In the genomic region with DNA sequence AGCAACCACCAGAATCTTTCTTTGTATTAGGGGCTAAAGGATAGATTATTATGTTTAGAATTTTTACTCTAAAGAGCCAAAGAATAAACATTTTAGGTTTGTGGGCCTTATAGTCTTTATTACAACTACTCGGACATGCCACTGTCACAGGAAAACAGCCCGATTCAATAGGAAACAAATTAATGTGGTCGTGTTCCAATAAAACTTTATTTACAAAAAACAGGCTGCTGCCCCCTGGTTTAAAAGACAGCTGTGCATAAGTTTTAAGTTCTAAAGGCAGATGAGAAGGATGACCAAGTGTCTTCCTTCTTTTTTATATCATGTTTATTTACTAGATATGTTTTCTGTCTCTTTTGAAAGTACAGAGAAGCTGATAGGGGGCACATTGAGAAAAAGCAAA, we compare ENCODE assay signal across 37 cellular contexts.
"Had no signal": no experiment of that assay in that cellular context is flagged by ENCODE, and none has a peak within 500 bp of the region (broad histone marks: within the 10 kb centered on the region; RNA-seq: fewer than 3 reads in every experiment).

No MANE protein-coding gene starts in this region.

- H3K36me3 ChIP-seq: ascending aorta, cardiac muscle cell had no signal

- H3K9me3 Mint-ChIP-seq: activated CD4-positive, alpha-beta memory T cell treated with anti-CD3 and anti-CD28 coated beads for 36 hours; activated CD4-positive, alpha-beta T cell treated with anti-CD3 and anti-CD28 coated beads, Interleukin-2, amount 10 ng/mL, durations not matched to agents 24 days and 14 days; activated T-cell treated with anti-CD3 and anti-CD28 coated beads, Interleukin-2, amount 50 U/mL, for 4 hours; activated T-cell treated with anti-CD3 and anti-CD28 coated beads, Interleukin-2, amount 50 U/mL, for 72 hours; activated T-helper 1 cell treated with anti-CD3 and anti-CD28 coated beads, Interleukin-12 subunit alpha, Interleukin-12 subunit beta, Interleukin-2, Interleukin-4 antibody, amounts not matched to agents 30 ng/mL and 10 ng/mL and 1 ng/mL, durations not matched to agents 14 hours and 24 hours and 36 hours; T-helper 2 cell treated with Interferon-gamma antibody and Interleukin-4, amounts not matched to agents 5 μg/mL and 100 μg/mL, for 36 hours had no signal

- H3K36me3 Mint-ChIP-seq: activated CD4-positive, alpha-beta memory T cell treated with anti-CD3 and anti-CD28 coated beads for 36 hours; activated naive CD4-positive, alpha-beta T cell treated with anti-CD3 and anti-CD28 coated beads, Interleukin-2, amount 50 U/mL, for 72 hours; activated naive CD8-positive, alpha-beta T cell treated with anti-CD3 and anti-CD28 coated beads for 36 hours; brain had no signal

- H3K27ac Mint-ChIP-seq: activated B cell treated with CpG ODN at 0.5 μM for 24 hours; activated CD4-positive, alpha-beta memory T cell treated with anti-CD3 and anti-CD28 coated beads for 36 hours; activated CD4-positive, alpha-beta T cell treated with anti-CD3 and anti-CD28 coated beads, Interleukin-2, amount 10 ng/mL, durations not matched to agents 24 days and 14 days; activated CD8-positive, alpha-beta T cell treated with anti-CD3 and anti-CD28 coated beads for 36 hours; activated naive CD4-positive, alpha-beta T cell treated with anti-CD3 and anti-CD28 coated beads for 36 hours; activated naive CD4-positive, alpha-beta T cell treated with anti-CD3 and anti-CD28 coated beads, Interleukin-2, amount 50 U/mL, for 72 hours; activated naive CD8-positive, alpha-beta T cell treated with anti-CD3 and anti-CD28 coated beads for 36 hours; activated T-cell treated with anti-CD3 and anti-CD28 coated beads, Interleukin-2, amount 50 U/mL, for 72 hours; activated T-helper 1 cell treated with anti-CD3 and anti-CD28 coated beads, Interleukin-12 subunit alpha, Interleukin-12 subunit beta, Interleukin-2, Interleukin-4 antibody, amounts not matched to agents 30 ng/mL and 10 ng/mL and 1 ng/mL, durations not matched to agents 14 hours and 24 hours and 36 hours; activated T-helper 17 cell treated with anti-CD3 and anti-CD28 coated beads, Interleukin-2, amount 50 U/mL, for 72 hours; brain; T-helper 1 cell treated with Interleukin-12 subunit alpha and Interleukin-12 subunit beta and Interleukin-4 antibody, amounts not matched to agents 30 μg/mL and 1 μg/mL, for 36 hours; T-helper 2 cell treated with Interferon-gamma antibody and Interleukin-4, amounts not matched to agents 5 μg/mL and 100 μg/mL, for 36 hours had no signal

- H3K27ac ChIP-seq: ascending aorta, cardiac muscle cell, VCaP had no signal

- DNase-seq: activated B cell treated with CpG ODN at 0.5 μM for 24 hours; activated CD4-positive, alpha-beta memory T cell treated with anti-CD3 and anti-CD28 coated beads for 36 hours; activated CD4-positive, alpha-beta T cell treated with anti-CD3 and anti-CD28 coated beads for 4 hours; activated CD4-positive, alpha-beta T cell treated with anti-CD3 and anti-CD28 coated beads, Interleukin-2, amount 10 ng/mL, durations not matched to agents 24 days and 14 days; activated CD4-positive, alpha-beta T cell treated with anti-CD3 and anti-CD28 coated beads, Interleukin-2, amount 50 U/mL, for 1 hour; activated CD4-positive, alpha-beta T cell treated with anti-CD3 and anti-CD28 coated beads, Interleukin-2, amount 50 U/mL, for 4 hours; activated CD4-positive, CD25-positive, alpha-beta regulatory T cell treated with anti-CD3 and anti-CD28 coated beads, Interleukin-2, amount 50 U/mL, for 72 hours; activated CD8-positive, alpha-beta memory T cell treated with anti-CD3 and anti-CD28 coated beads, Interleukin-2, amount 50 U/mL, for 4 hours; activated CD8-positive, alpha-beta T cell treated with anti-CD3 and anti-CD28 coated beads for 36 hours; activated effector memory CD4-positive, alpha-beta T cell treated with anti-CD3 and anti-CD28 coated beads, Interleukin-2, amount 50 U/mL, for 16 hours; activated gamma-delta T cell treated with Interleukin-2 at 50 U/mL for 16 hours; activated naive CD4-positive, alpha-beta T cell; activated naive CD4-positive, alpha-beta T cell treated with anti-CD3 and anti-CD28 coated beads for 36 hours; activated naive CD4-positive, alpha-beta T cell treated with anti-CD3 and anti-CD28 coated beads, Interleukin-2, amount 50 U/mL, for 16 hours; activated naive CD8-positive, alpha-beta T cell treated with anti-CD3 and anti-CD28 coated beads for 36 hours; activated T-cell treated with anti-CD3 and anti-CD28 coated beads for 4 hours; activated T-cell treated with anti-CD3 and anti-CD28 coated beads, Interleukin-2, amount 50 U/mL, for 1 hour; activated T-cell treated with anti-CD3 and anti-CD28 coated beads, Interleukin-2, amount 50 U/mL, for 4 hours; activated T-cell treated with anti-CD3 and anti-CD28 coated beads, Interleukin-2, amount 50 U/mL, for 72 hours; amygdala; anterior cingulate cortex; caudate nucleus; cerebellar nuclear complex; T-helper 2 cell; T-helper 9 cell had no signal

- H3K27me3 ChIP-seq: ascending aorta, cardiac muscle cell had no signal

- H3K4me1 ChIP-seq: ascending aorta had no signal

- H3K27me3 Mint-ChIP-seq: activated B cell treated with CpG ODN at 0.5 μM for 24 hours; activated CD4-positive, alpha-beta T cell treated with anti-CD3 and anti-CD28 coated beads, Interleukin-2, amount 10 ng/mL, durations not matched to agents 24 days and 14 days had no signal

- H3K4me3 ChIP-seq: ascending aorta, cardiac muscle cell had no signal

- H3K4me3 Mint-ChIP-seq: activated B cell treated with CpG ODN at 0.5 μM for 24 hours; activated CD4-positive, alpha-beta memory T cell treated with anti-CD3 and anti-CD28 coated beads for 36 hours; activated CD4-positive, alpha-beta T cell treated with anti-CD3 and anti-CD28 coated beads, Interleukin-2, amount 10 ng/mL, durations not matched to agents 24 days and 14 days; activated CD8-positive, alpha-beta T cell treated with anti-CD3 and anti-CD28 coated beads for 36 hours; activated naive CD4-positive, alpha-beta T cell treated with anti-CD3 and anti-CD28 coated beads for 36 hours; activated naive CD8-positive, alpha-beta T cell treated with anti-CD3 and anti-CD28 coated beads for 36 hours; activated T-cell treated with anti-CD3 and anti-CD28 coated beads, Interleukin-2, amount 50 U/mL, for 4 hours; activated T-cell treated with anti-CD3 and anti-CD28 coated beads, Interleukin-2, amount 50 U/mL, for 72 hours; activated T-helper 1 cell treated with anti-CD3 and anti-CD28 coated beads, Interleukin-12 subunit alpha, Interleukin-12 subunit beta, Interleukin-2, Interleukin-4 antibody, amounts not matched to agents 30 ng/mL and 10 ng/mL and 1 ng/mL, durations not matched to agents 14 hours and 24 hours and 36 hours; activated T-helper 17 cell treated with anti-CD3 and anti-CD28 coated beads, Interleukin-2, amount 50 U/mL, for 72 hours; brain; central memory CD8-positive, alpha-beta T cell; T-helper 1 cell treated with Interleukin-12 subunit alpha and Interleukin-12 subunit beta and Interleukin-4 antibody, amounts not matched to agents 30 μg/mL and 1 μg/mL, for 36 hours; T-helper 2 cell treated with Interferon-gamma antibody and Interleukin-4, amounts not matched to agents 5 μg/mL and 100 μg/mL, for 36 hours had no signal

- FAIRE-seq: bronchial epithelial cell, TTC549 had no signal

- H3K9me3 ChIP-seq: ascending aorta had no signal

- ATAC-seq: activated CD8-positive, alpha-beta T cell treated with anti-CD3 and anti-CD28 coated beads for 36 hours; activated naive CD4-positive, alpha-beta T cell treated with anti-CD3 and anti-CD28 coated beads, Interleukin-2, amount 50 U/mL, for 72 hours; activated T-cell treated with anti-CD3 and anti-CD28 coated beads, Interleukin-2, amount 50 U/mL, for 4 hours; activated T-cell treated with anti-CD3 and anti-CD28 coated beads, Interleukin-2, amount 50 U/mL, for 72 hours; activated T-helper 17 cell treated with anti-CD3 and anti-CD28 coated beads, Interleukin-2, amount 50 U/mL, for 72 hours had no signal

- H3K4me1 Mint-ChIP-seq: activated B cell treated with CpG ODN at 0.5 μM for 24 hours; activated CD4-positive, alpha-beta T cell treated with anti-CD3 and anti-CD28 coated beads, Interleukin-2, amount 10 ng/mL, durations not matched to agents 24 days and 14 days; activated naive CD8-positive, alpha-beta T cell treated with anti-CD3 and anti-CD28 coated beads for 36 hours; activated T-helper 17 cell treated with anti-CD3 and anti-CD28 coated beads, Interleukin-2, amount 50 U/mL, for 72 hours; central memory CD8-positive, alpha-beta T cell had no signal
